In the genomic region with DNA sequence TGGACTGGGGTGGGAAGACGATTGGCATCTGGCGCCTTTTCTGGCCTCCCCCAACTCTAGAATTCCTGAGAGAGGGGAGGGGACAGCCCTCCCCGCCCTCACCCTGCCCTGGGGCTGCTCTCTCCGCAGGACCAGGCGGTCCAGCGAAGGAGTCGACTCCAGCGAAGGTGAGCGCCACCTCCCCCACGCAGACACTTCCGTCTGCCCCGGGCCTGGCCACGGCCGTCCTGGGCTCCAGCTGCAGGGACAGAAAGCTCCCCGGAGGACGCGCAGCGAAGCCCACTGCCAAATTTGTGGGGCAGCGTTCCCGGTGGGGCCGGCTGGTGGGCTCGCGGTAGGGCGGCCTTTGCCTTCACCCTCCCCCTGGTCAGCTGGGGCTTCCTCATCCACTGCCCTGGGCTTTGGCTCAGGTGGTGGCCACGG, we compare ENCODE assay signal across 9 cellular contexts. TPM values are rescaled to one million over a fixed set of nuclear protein-coding genes. Genes with fewer than 3 reads are reported as not detected.
DNase-seq lines count a peak whose midpoint lies in the region; ATAC-seq and TF ChIP-seq lines count a peak whose summit lies in the region.
"Had no signal": no experiment of that assay in that cellular context is flagged by ENCODE, and none has a peak within 500 bp of the region (broad histone marks: within the 10 kb centered on the region; RNA-seq: fewer than 3 reads in every experiment).

No MANE protein-coding gene starts in this region.

- peak overlapping the region; percentile 64 for H3K9ac ChIP-seq in smooth muscle cell (ENCODE audit: low read depth)
- H3K9ac ChIP-seq in MM.1S (ENCODE audit: low read length) = no peak overlapping the region

- peak; percentile 31 for ATAC-seq in activated naive CD8-positive, alpha-beta T cell treated with anti-CD3 and anti-CD28 coated beads, Interleukin-2, amount 10 ng/mL, durations not matched to agents 7 days and 5 days (ENCODE audit: low read depth)
- no peak for ATAC-seq in GM21723 (IDR thresholded peaks at IDR 0.05; ENCODE audit: unreplicated experiment)

- DNase-seq in NCI-H748 (lab: John Stamatoyannopoulos, UW; ENCODE audit: unreplicated experiment) (peak; percentile 34), NCI-H748 treated with DMSO at 0.1 percent for 48 hours (lab: John Stamatoyannopoulos, UW) (no peak), smooth muscle cell (lab: John Stamatoyannopoulos, UW; ENCODE audit: unreplicated experiment) (no peak), MM.1S (no peak), GM13977 (ENCODE audit: low spot score) (no peak)
- peak; percentile 64 for DNase-seq in activated naive CD8-positive, alpha-beta T cell treated with anti-CD3 and anti-CD28 coated beads, Interleukin-2, amount 10 ng/mL, durations not matched to agents 7 days and 5 days

- no peak overlapping the region for H3K27ac ChIP-seq in smooth muscle cell (ENCODE audit: low read depth)
- H3K27ac ChIP-seq in MM.1S (ENCODE audit: low read length) = no peak overlapping the region

- POLR2A ChIA-PET in activated naive CD8-positive, alpha-beta T cell treated with anti-CD3 and anti-CD28 coated beads, Interleukin-2, amount 10 ng/mL, durations not matched to agents 7 days and 5 days (lab: Charles Lee) = interaction anchor here (0.7 to 5.6 kb wide), 8 partner anchors 9 to 51 kb away, joined by 3 to 66 read pairs (median 6); partner anchors contain the start of gene ANKRD13D

- H3K9me3 ChIP-seq in smooth muscle cell (replicated peaks; ENCODE audit: low read depth) (no peaks in the 10 kb centered on the region), MM.1S (replicated peaks; ENCODE audit: insufficient read depth, low read length) (no peaks in the 10 kb centered on the region)

- peak overlapping the region; percentile 88 for H3K4me2 ChIP-seq in smooth muscle cell
- no peak overlapping the region for H3K4me2 ChIP-seq in MM.1S (ENCODE audit: low read depth, low read length)

- no peaks in the 10 kb centered on the region for H3F3A ChIP-seq in smooth muscle cell (ENCODE audit: low read depth)
- H3F3A ChIP-seq in MM.1S (ENCODE audit: insufficient read depth, low read length) = no peaks in the 10 kb centered on the region

- peaks cover 12% of the 10 kb centered on the region for H3K4me1 ChIP-seq in smooth muscle cell (ENCODE audit: low read depth)
- no peaks in the 10 kb centered on the region for H3K4me1 ChIP-seq in MM.1S (ENCODE audit: low read length)

- H4K20me1 ChIP-seq in smooth muscle cell (ENCODE audit: low read depth) (peaks cover 8% of the 10 kb centered on the region), MM.1S (ENCODE audit: insufficient read depth, low read length) (no peaks in the 10 kb centered on the region)

- 5% methylated on average over 22 of the region's 25 CpGs for WGBS in smooth muscle cell (ENCODE audit: low lambda C conversion rate)

- H3K36me3 ChIP-seq in smooth muscle cell (ENCODE audit: low read depth) (no peaks in the 10 kb centered on the region), MM.1S (replicated peaks; ENCODE audit: insufficient read depth, low read length) (no peaks in the 10 kb centered on the region; the same call in 1 of the 2 replicates)

- H3K9me2 ChIP-seq in MM.1S (replicated peaks; ENCODE audit: insufficient read depth, low read length) = no peaks in the 10 kb centered on the region

- peak overlapping the region; percentile 68 for H3K4me3 Mint-ChIP-seq in activated naive CD8-positive, alpha-beta T cell treated with anti-CD3 and anti-CD28 coated beads, Interleukin-2, amount 10 ng/mL, durations not matched to agents 7 days and 5 days
- H3K4me3 Mint-ChIP-seq: activated B cell treated with CpG ODN at 0.5 μM for 24 hours had no signal

- no peaks in the 10 kb centered on the region for H3K27me3 Mint-ChIP-seq in activated naive CD8-positive, alpha-beta T cell treated with anti-CD3 and anti-CD28 coated beads, Interleukin-2, amount 10 ng/mL, durations not matched to agents 7 days and 5 days
- H3K27me3 Mint-ChIP-seq: activated B cell treated with CpG ODN at 0.5 μM for 24 hours had no signal

- no peak overlapping the region for H3K27ac Mint-ChIP-seq in activated naive CD8-positive, alpha-beta T cell treated with anti-CD3 and anti-CD28 coated beads, Interleukin-2, amount 10 ng/mL, durations not matched to agents 7 days and 5 days
- H3K27ac Mint-ChIP-seq: activated B cell treated with CpG ODN at 0.5 μM for 24 hours had no signal

- H3K36me3 Mint-ChIP-seq in activated naive CD8-positive, alpha-beta T cell treated with anti-CD3 and anti-CD28 coated beads, Interleukin-2, amount 10 ng/mL, durations not matched to agents 7 days and 5 days = peaks cover 3% of the 10 kb centered on the region

- H3K79me2 ChIP-seq in smooth muscle cell (ENCODE audit: low read depth) (no peaks in the 10 kb centered on the region), MM.1S (ENCODE audit: low read length) (no peaks in the 10 kb centered on the region)

- H3K27me3 ChIP-seq in smooth muscle cell (ENCODE audit: low read depth) (no peaks in the 10 kb centered on the region), MM.1S (replicated peaks; ENCODE audit: insufficient read depth, low read length) (no peaks in the 10 kb centered on the region)

- H2AFZ ChIP-seq in smooth muscle cell (ENCODE audit: low read depth) (no peak overlapping the region), MM.1S (ENCODE audit: low read length) (no peak overlapping the region)

- in situ Hi-C loops in GM13977 (cut with MboI; ENCODE audit: low pct_unique_long_range_greater_than_20kb, low sequenced_read_pairs, unreplicated experiment) = no loop called here

- TF ChIP-seq CTCF in smooth muscle cell (IDR thresholded peaks at IDR 0.05; ENCODE audit: borderline replicate concordance, insufficient read depth, poor library complexity, severe bottlenecking) = no peak
- TF ChIP-seq CTCF in MM.1S (IDR thresholded peaks at IDR 0.05; ENCODE audit: low read length) = no peak
- TF ChIP-seq CTCF in GM13977 (IDR thresholded peaks at IDR 0.05; ENCODE audit: extremely low read depth, insufficient read depth, missing control alignments) = no peak

- no peaks in the 10 kb centered on the region for H3K9me3 Mint-ChIP-seq in activated naive CD8-positive, alpha-beta T cell treated with anti-CD3 and anti-CD28 coated beads, Interleukin-2, amount 10 ng/mL, durations not matched to agents 7 days and 5 days
- H3K9me3 Mint-ChIP-seq: activated B cell treated with CpG ODN at 0.5 μM for 24 hours had no signal

- H3K4me1 Mint-ChIP-seq in activated naive CD8-positive, alpha-beta T cell treated with anti-CD3 and anti-CD28 coated beads, Interleukin-2, amount 10 ng/mL, durations not matched to agents 7 days and 5 days = peaks cover 5% of the 10 kb centered on the region

- H3K4me3 ChIP-seq in iPS-11a (ENCODE audit: low read depth, low read length) (peak overlapping the region; percentile 65), smooth muscle cell (peak overlapping the region; percentile 94), MM.1S (ENCODE audit: low read length) (no peak overlapping the region)

RNA-seq across cellular contexts. Expression of gene SSH3, which starts 0.7 kb away (rescaled TPM):
- total RNA-seq in activated naive CD8-positive, alpha-beta T cell treated with anti-CD3 and anti-CD28 coated beads, Interleukin-2, amount 10 ng/mL, durations not matched to agents 7 days and 5 days = 10 to 100 TPM; 24.6 to 27.0 TPM
- total RNA-seq in smooth muscle cell = 14.9 and 23.9 TPM in 2 replicates
- polyA plus RNA-seq in smooth muscle cell = 29.3 and 47.5 TPM in 2 replicates

RNA-seq across cellular contexts. Expression of gene ANKRD13D, which starts 14.9 kb away (rescaled TPM):
- total RNA-seq in activated naive CD8-positive, alpha-beta T cell treated with anti-CD3 and anti-CD28 coated beads, Interleukin-2, amount 10 ng/mL, durations not matched to agents 7 days and 5 days = 100 to 1,000 TPM; 185 to 207 TPM
- 29.3 and 34.7 TPM in 2 replicates for total RNA-seq in smooth muscle cell
- 52.0 and 63.2 TPM in 2 replicates for polyA plus RNA-seq in smooth muscle cell

RNA-seq across cellular contexts. Expression of gene GRK2, which starts 37.7 kb away (rescaled TPM):
- total RNA-seq in activated naive CD8-positive, alpha-beta T cell treated with anti-CD3 and anti-CD28 coated beads, Interleukin-2, amount 10 ng/mL, durations not matched to agents 7 days and 5 days = 100 to 1,000 TPM; 325 to 341 TPM
- total RNA-seq in smooth muscle cell = 18.5 and 22.2 TPM in 2 replicates
- polyA plus RNA-seq in smooth muscle cell = 38.9 and 42.5 TPM in 2 replicates

RNA-seq across cellular contexts. Expression of gene POLD4, which starts 49.3 kb away (rescaled TPM):
- 10 to 100 TPM; 73.2 to 78.2 TPM for total RNA-seq in activated naive CD8-positive, alpha-beta T cell treated with anti-CD3 and anti-CD28 coated beads, Interleukin-2, amount 10 ng/mL, durations not matched to agents 7 days and 5 days
- total RNA-seq in smooth muscle cell = 61.4 and 78.0 TPM in 2 replicates
- 113 and 133 TPM in 2 replicates for polyA plus RNA-seq in smooth muscle cell

Comparison
In these comparisons a context has a peak if more than half of its experiments do, and no peak if none do; other contexts are left out.
1. DNase-seq: peak in NCI-H748 (single experiment) and activated naive CD8-positive, alpha-beta T cell treated with anti-CD3 and anti-CD28 coated beads, Interleukin-2, amount 10 ng/mL, durations not matched to agents 7 days and 5 days (single experiment); none in NCI-H748 treated with DMSO at 0.1 percent for 48 hours (single experiment), smooth muscle cell (single experiment), MM.1S (single experiment) and GM13977 (single experiment).
2. RNA of gene GRK2, which starts 37.7 kb away (total RNA-seq): 325 to 341 TPM in activated naive CD8-positive, alpha-beta T cell treated with anti-CD3 and anti-CD28 coated beads, Interleukin-2, amount 10 ng/mL, durations not matched to agents 7 days and 5 days; 18.5 to 22.2 TPM in smooth muscle cell; every median in the first group is over 10 times any median in the second.